ENCODE assay signal across 8 cellular contexts in the genomic region with DNA sequence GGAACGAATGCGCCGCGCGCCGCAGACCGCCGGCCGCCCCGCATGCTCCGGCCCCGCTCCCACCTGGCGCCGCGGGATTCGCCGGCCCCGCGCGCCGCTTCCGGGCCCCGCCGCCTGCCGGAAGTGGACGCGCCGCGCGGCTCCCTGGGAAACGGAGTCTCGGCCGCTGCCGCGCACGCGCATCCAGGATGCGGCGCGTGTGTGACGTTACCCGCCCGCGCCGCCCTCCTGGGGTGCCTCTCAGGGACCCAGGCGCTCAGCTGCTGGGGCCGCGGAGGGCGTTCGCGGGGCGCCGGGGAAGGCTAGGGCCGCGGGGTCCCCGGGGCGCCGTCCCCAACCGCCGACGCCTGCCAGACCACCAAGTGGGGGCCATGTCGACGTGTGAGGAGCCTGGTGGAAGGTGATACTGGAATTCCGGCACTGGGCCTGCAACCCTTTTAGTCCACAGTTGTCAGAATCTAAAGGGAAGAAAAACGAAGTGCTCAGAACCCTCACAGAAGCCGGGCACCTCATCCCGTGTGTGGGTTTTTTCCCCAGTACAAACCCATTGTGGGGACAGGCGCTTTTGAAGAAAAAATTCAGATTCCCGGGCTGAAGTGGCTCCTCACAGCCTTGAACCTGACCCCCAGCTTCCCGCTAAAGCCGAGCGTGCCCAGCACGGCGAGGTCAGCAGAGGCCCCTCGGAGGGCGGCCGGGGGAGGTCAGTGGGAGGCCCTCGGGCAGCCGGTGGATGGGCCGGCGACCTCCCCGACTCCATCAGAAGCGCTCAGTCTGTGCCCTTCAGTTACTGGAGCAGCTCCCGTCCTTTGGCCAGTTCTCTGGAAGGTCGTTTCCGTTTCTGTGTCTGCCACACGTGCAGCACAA. TPM values are rescaled to one million over a fixed set of nuclear protein-coding genes. Genes with fewer than 3 reads are reported as not detected.
A peak's percentile ranks its signal among the peaks of the same experiment; 100 is the strongest.
DNase-seq lines count a peak whose midpoint lies in the region; ATAC-seq, FAIRE-seq and TF ChIP-seq lines count a peak whose summit lies in the region.

A gene with protein sequence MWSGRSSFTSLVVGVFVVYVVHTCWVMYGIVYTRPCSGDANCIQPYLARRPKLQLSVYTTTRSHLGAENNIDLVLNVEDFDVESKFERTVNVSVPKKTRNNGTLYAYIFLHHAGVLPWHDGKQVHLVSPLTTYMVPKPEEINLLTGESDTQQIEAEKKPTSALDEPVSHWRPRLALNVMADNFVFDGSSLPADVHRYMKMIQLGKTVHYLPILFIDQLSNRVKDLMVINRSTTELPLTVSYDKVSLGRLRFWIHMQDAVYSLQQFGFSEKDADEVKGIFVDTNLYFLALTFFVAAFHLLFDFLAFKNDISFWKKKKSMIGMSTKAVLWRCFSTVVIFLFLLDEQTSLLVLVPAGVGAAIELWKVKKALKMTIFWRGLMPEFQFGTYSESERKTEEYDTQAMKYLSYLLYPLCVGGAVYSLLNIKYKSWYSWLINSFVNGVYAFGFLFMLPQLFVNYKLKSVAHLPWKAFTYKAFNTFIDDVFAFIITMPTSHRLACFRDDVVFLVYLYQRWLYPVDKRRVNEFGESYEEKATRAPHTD (minus strand): TSS at position 125 of the 864 bp plus-strand sequence. CDS start 258 bp downstream, outside the sequence.

- H3K4me1 Mint-ChIP-seq in neural progenitor cell = peaks cover 18% of the 10 kb centered on the region

- H3K9ac ChIP-seq in Loucy (ENCODE audit: low read depth, low read length, poor library complexity, severe bottlenecking) (peak within 1 kb of the TSS; percentile 96), neural progenitor cell (peak within 1 kb of the TSS; percentile 87), stomach smooth muscle (ENCODE audit: low read length in 2 of 2) (peak within 1 kb of the TSS; percentile 95 to 96)

- peaks cover 23% of the 10 kb centered on the region; the same call in 1 of the 2 replicates for H3K36me3 ChIP-seq in Loucy (ENCODE audit: insufficient read depth, low read length)
- no peaks in the 10 kb centered on the region for H3K36me3 ChIP-seq in SJCRH30
- no peaks in the 10 kb centered on the region for H3K36me3 ChIP-seq in neural progenitor cell
- H3K36me3 ChIP-seq in stomach smooth muscle (ENCODE audit: control insufficient read depth in 2 of 2, insufficient read depth in 2 of 2, low read length in 2 of 2) = peaks cover 9 to 11% of the 10 kb centered on the region in 2 donors

- H3K79me2 ChIP-seq in Loucy (ENCODE audit: insufficient read depth, low read length) = peaks cover 58% of the 10 kb centered on the region
- H3K79me2 ChIP-seq in neural progenitor cell (ENCODE audit: low read depth) = peaks cover 32% of the 10 kb centered on the region

- peak within 1 kb of the TSS; percentile 55 for H3K27ac ChIP-seq in SJCRH30
- peak within 1 kb of the TSS; percentile 85 for H3K27ac ChIP-seq in foreskin keratinocyte
- H3K27ac ChIP-seq in neural progenitor cell = no peak within 1 kb of the TSS
- H3K27ac ChIP-seq in stomach smooth muscle (ENCODE audit: low read length) = peak within 1 kb of the TSS; percentile 76

- DNase-seq in ELF-1 (ENCODE audit: low read depth, low spot score) = peak; percentile 89
- peak; percentile 99 for DNase-seq in H54 (ENCODE audit: insufficient read length, low spot score)
- peak; percentile 64 to 79 for DNase-seq in SJCRH30
- DNase-seq in activated gamma-delta T cell treated with anti-CD3 and anti-CD28 coated beads, Interleukin-2, amount 50 U/mL, for 16 hours (ENCODE audit: low read depth) = peak; percentile 80
- peak; percentile 42 to 66 for DNase-seq in foreskin keratinocyte
- DNase-seq in neural progenitor cell (ENCODE audit: low spot score) = peak; percentile 96

- no peaks in the 10 kb centered on the region for H3K9me2 ChIP-seq in Loucy (replicated peaks; ENCODE audit: low read depth, low read length)

- TF ChIP-seq CTCF in Loucy (conservative IDR thresholded peaks at IDR 0.05; ENCODE audit: low read length) (no peak), foreskin keratinocyte (conservative IDR thresholded peaks at IDR 0.05) (no peak), neural progenitor cell (IDR thresholded peaks at IDR 0.05) (no peak)

- H2AFZ ChIP-seq in Loucy (ENCODE audit: low read length) (no peak within 1 kb of the TSS; the same call in 1 of the 2 replicates), neural progenitor cell (replicated peaks) (peak within 1 kb of the TSS; percentile 93)

- peak within 1 kb of the TSS; percentile 94 for H3K27ac Mint-ChIP-seq in neural progenitor cell

- no peaks in the 10 kb centered on the region for H3K9me3 Mint-ChIP-seq in neural progenitor cell

- H4K20me1 ChIP-seq in Loucy (ENCODE audit: insufficient read depth, low read length, poor library complexity, severe bottlenecking) (peaks cover 36% of the 10 kb centered on the region), neural progenitor cell (ENCODE audit: low read depth) (peaks cover 7% of the 10 kb centered on the region)

- no peaks in the 10 kb centered on the region for H3K27me3 Mint-ChIP-seq in neural progenitor cell (ENCODE audit: insufficient read depth, low read depth)

- peak; percentile 70; the same call in 1 of the 2 replicates for TF ChIP-seq POLR2A in H54 (IDR thresholded peaks at IDR 0.05; ENCODE audit: low read depth, low read length)

- H3K27me3 ChIP-seq in Loucy (ENCODE audit: insufficient read depth, low read length, poor library complexity, severe bottlenecking) (no peaks in the 10 kb centered on the region), SJCRH30 (no peaks in the 10 kb centered on the region), foreskin keratinocyte (no peaks in the 10 kb centered on the region), neural progenitor cell (no peaks in the 10 kb centered on the region), stomach smooth muscle (ENCODE audit: control insufficient read depth in 1 of 2, insufficient read depth in 2 of 2, low read length in 2 of 2) (no peaks in the 10 kb centered on the region)

- H3F3A ChIP-seq in Loucy (ENCODE audit: low read depth) (no peaks in the 10 kb centered on the region), neural progenitor cell (ENCODE audit: low read depth) (no peaks in the 10 kb centered on the region)

- H3K4me2 ChIP-seq in Loucy (ENCODE audit: low read depth, low read length, poor library complexity, severe bottlenecking) (peak within 1 kb of the TSS; percentile 99), neural progenitor cell (peak within 1 kb of the TSS; percentile 99)

- H3K36me3 Mint-ChIP-seq in neural progenitor cell = peaks cover 5% of the 10 kb centered on the region

- peak; percentile 83 for ATAC-seq in foreskin keratinocyte

- H3K4me3 ChIP-seq in Loucy (ENCODE audit: low read length, poor library complexity, severe bottlenecking) (peak within 1 kb of the TSS; percentile 98), SJCRH30 (peak within 1 kb of the TSS; percentile 87), neural progenitor cell (peak within 1 kb of the TSS; percentile 99), stomach smooth muscle (ENCODE audit: low read length in 2 of 2) (peak within 1 kb of the TSS; percentile 90 to 91)

- FAIRE-seq in H54 (lab: Jason Lieb, UNC) = no peak

- H3K4me3 Mint-ChIP-seq in neural progenitor cell = peak within 1 kb of the TSS; percentile 96

- H3K4me1 ChIP-seq in Loucy (ENCODE audit: insufficient read depth, low read length, poor library complexity, severe bottlenecking) = peaks cover 74% of the 10 kb centered on the region
- H3K4me1 ChIP-seq in SJCRH30 = no peaks in the 10 kb centered on the region
- H3K4me1 ChIP-seq in foreskin keratinocyte = peaks cover 9% of the 10 kb centered on the region
- peaks cover 10% of the 10 kb centered on the region for H3K4me1 ChIP-seq in neural progenitor cell
- H3K4me1 ChIP-seq in stomach smooth muscle (ENCODE audit: control insufficient read depth, insufficient read depth, low read length) = peaks cover 20% of the 10 kb centered on the region

- no peaks in the 10 kb centered on the region for H3K9me3 ChIP-seq in Loucy (ENCODE audit: insufficient read depth, low read depth, low read length)
- H3K9me3 ChIP-seq in SJCRH30 (replicated peaks) = no peaks in the 10 kb centered on the region
- no peaks in the 10 kb centered on the region for H3K9me3 ChIP-seq in neural progenitor cell (ENCODE audit: low read depth)
- no peaks in the 10 kb centered on the region for H3K9me3 ChIP-seq in stomach smooth muscle (ENCODE audit: control insufficient read depth in 2 of 2, low read length in 2 of 2)

RNA-seq across cellular contexts. Expression of the gene that starts here (rescaled TPM):
- 83.2 and 93.4 TPM in 2 replicates for total RNA-seq in SJCRH30 (2014; rRNA removed; shearing (Covaris generic))
- total RNA-seq in foreskin keratinocyte = 131 and 137 TPM in 2 replicates
- polyA plus RNA-seq in foreskin keratinocyte = 110 and 114 TPM in 2 replicates
- total RNA-seq in neural progenitor cell (ENCODE audit: low replicate concordance) = 74.8 and 79.9 TPM in 2 replicates
